In genomic region chr17:47821031-47821423, GRCh38 we compare ENCODE assay signal across 8 cellular contexts. TPM values are rescaled to one million over a fixed set of nuclear protein-coding genes. Genes with fewer than 3 reads are reported as not detected.
DNase-seq lines count a peak whose midpoint lies in the region; ATAC-seq and TF ChIP-seq lines count a peak whose summit lies in the region.

No MANE protein-coding gene starts in this region.

- H3K9me3 Mint-ChIP-seq in Calu3 (ENCODE audit: low read depth, unreplicated experiment) (no peaks in the 10 kb centered on the region), endothelial cell (ENCODE audit: unreplicated experiment) (no peaks in the 10 kb centered on the region)

- BruUV-seq in Calu3 (replicated peaks; lab: Mats Ljungman, UMichigan): TSS peak; percentile 54

- ATAC-seq in HG03354 (IDR thresholded peaks at IDR 0.05; ENCODE audit: poor library complexity, severe bottlenecking, unreplicated experiment): no peak

- H3K4me2 ChIP-seq in OCI-LY3 (ENCODE audit: low read length) (peak overlapping the region; percentile 85), osteoblast (ENCODE audit: insufficient read depth, low read length) (peak overlapping the region; percentile 95)

- H3K4me3 ChIP-seq in OCI-LY3 (ENCODE audit: low read length): peak overlapping the region; percentile 97
- H3K4me3 ChIP-seq in osteoblast (ENCODE audit: insufficient read depth, low read length): peak overlapping the region; percentile 86

- DNase-seq in Calu3 (peak; percentile 40), endothelial cell (ENCODE audit: low spot score) (no peak), osteoblast (ENCODE audit: insufficient read length, low spot score, missing footprints) (peak; percentile 79), glomerular visceral epithelial cell (ENCODE audit: extremely low spot score) (no peak), NCI-H82 (lab: John Stamatoyannopoulos, UW) (no peak)
- no peak for DNase-seq in stimulated activated CD4-positive, alpha-beta T cell treated with anti-CD3 and anti-CD28 coated beads, Interleukin-4, amount 100 ng/mL, for 24 hours

- no peak overlapping the region for H3K27ac ChIP-seq in OCI-LY3 (ENCODE audit: low read length)
- H3K27ac ChIP-seq in osteoblast (ENCODE audit: low read depth, low read length): peak overlapping the region; percentile 33

- peaks cover 20% of the 10 kb centered on the region for H3K4me1 Mint-ChIP-seq in Calu3 (ENCODE audit: low read depth, unreplicated experiment)
- H3K4me1 Mint-ChIP-seq in endothelial cell (ENCODE audit: unreplicated experiment): peaks cover 10% of the 10 kb centered on the region

- H3K27me3 Mint-ChIP-seq in Calu3 (ENCODE audit: unreplicated experiment) (no peaks in the 10 kb centered on the region), endothelial cell (ENCODE audit: unreplicated experiment) (peaks cover 4% of the 10 kb centered on the region)

- no peak overlapping the region for H2AFZ ChIP-seq in OCI-LY3 (ENCODE audit: low read depth, low read length)
- peak overlapping the region; percentile 81 for H2AFZ ChIP-seq in osteoblast (ENCODE audit: low read length)

- H3K9ac ChIP-seq in OCI-LY3 (ENCODE audit: low read length): peak overlapping the region; percentile 72

- H3K27ac Mint-ChIP-seq in Calu3 (ENCODE audit: unreplicated experiment): peak overlapping the region; percentile 89
- no peak overlapping the region for H3K27ac Mint-ChIP-seq in endothelial cell (ENCODE audit: unreplicated experiment)

- intact Hi-C loops in Calu3 (cut with micrococcal nuclease; ENCODE audit: unreplicated experiment): no loop called here

- CTCF ChIA-PET in Calu3 (lab: Charles Lee): interaction anchor here (0.5 to 1.0 kb wide), 6 partner anchors 10 to 150 kb away, joined by 3 to 6 read pairs (median 3); partner anchors contain the start of genes CDK5RAP3, LRRC46 and MRPL10

- peaks cover 18% of the 10 kb centered on the region for H3K4me1 ChIP-seq in OCI-LY3 (ENCODE audit: low read length)
- H3K4me1 ChIP-seq in osteoblast (ENCODE audit: insufficient read depth, low read length): peaks cover 20% of the 10 kb centered on the region

- H3K27me3 ChIP-seq in OCI-LY3 (ENCODE audit: low read depth, low read length): no peaks in the 10 kb centered on the region
- H3K27me3 ChIP-seq in osteoblast (ENCODE audit: insufficient read depth, low read length): no peaks in the 10 kb centered on the region

- H4K20me1 ChIP-seq in OCI-LY3 (ENCODE audit: insufficient read depth, low read length) (no peaks in the 10 kb centered on the region), osteoblast (ENCODE audit: insufficient read depth, low read length) (no peaks in the 10 kb centered on the region)

- H3K36me3 Mint-ChIP-seq in Calu3 (ENCODE audit: insufficient read depth, unreplicated experiment): peaks cover 71% of the 10 kb centered on the region
- H3K36me3 Mint-ChIP-seq in endothelial cell (ENCODE audit: low read depth, unreplicated experiment): peaks cover 22% of the 10 kb centered on the region

- no peaks in the 10 kb centered on the region for H3K79me2 ChIP-seq in OCI-LY3 (ENCODE audit: low read length)
- no peaks in the 10 kb centered on the region for H3K79me2 ChIP-seq in osteoblast (ENCODE audit: insufficient read depth, low read length)

- TF ChIP-seq CTCF in Calu3 (IDR thresholded peaks at IDR 0.05; ENCODE audit: unreplicated experiment): no peak
- TF ChIP-seq CTCF in OCI-LY3 (IDR thresholded peaks at IDR 0.05; ENCODE audit: low read depth, low read length): no peak
- no peak for TF ChIP-seq CTCF in endothelial cell (IDR thresholded peaks at IDR 0.05; ENCODE audit: unreplicated experiment)
- TF ChIP-seq CTCF in osteoblast (IDR thresholded peaks at IDR 0.05; ENCODE audit: extremely low read depth, low read depth, low read length): no peak

- H3K4me3 Mint-ChIP-seq in Calu3 (ENCODE audit: low read depth, unreplicated experiment) (peak overlapping the region; percentile 98), endothelial cell (ENCODE audit: unreplicated experiment) (peak overlapping the region; percentile 95)

- no peaks in the 10 kb centered on the region for H3K9me3 ChIP-seq in OCI-LY3 (ENCODE audit: insufficient read depth, low read length)
- no peaks in the 10 kb centered on the region for H3K9me3 ChIP-seq in osteoblast (ENCODE audit: low read depth, low read length)

- H3K36me3 ChIP-seq in OCI-LY3 (replicated peaks; ENCODE audit: low read depth, low read length): peaks cover 9% of the 10 kb centered on the region
- H3K36me3 ChIP-seq in osteoblast (ENCODE audit: insufficient read depth, low read length): peaks cover 12% of the 10 kb centered on the region

RNA-seq across cellular contexts. Expression of gene OSBPL7, which starts 0.6 kb away (rescaled TPM):
- total RNA-seq in Calu3 (2022) (58.3 and 58.4 TPM in 2 replicates), endothelial cell (ENCODE audit: unreplicated experiment) (28.0 TPM), osteoblast (8.0 and 8.3 TPM in 2 replicates)

RNA-seq across cellular contexts. Expression of gene MRPL10, which starts 10.3 kb away (rescaled TPM):
- total RNA-seq in Calu3 (2022) (70.2 and 84.1 TPM in 2 replicates), endothelial cell (ENCODE audit: unreplicated experiment) (56.3 TPM), osteoblast (32.7 and 35.8 TPM in 2 replicates)

RNA-seq across cellular contexts. Expression of gene LRRC46, which starts 10.4 kb away (rescaled TPM):
- 2.9 and 4.0 TPM in 2 replicates for total RNA-seq in Calu3 (2022)
- total RNA-seq in endothelial cell (ENCODE audit: unreplicated experiment): 1.0 TPM
- total RNA-seq in osteoblast: not detected in 2 replicates

RNA-seq across cellular contexts. Expression of gene SCRN2, which starts 20.0 kb away (rescaled TPM):
- total RNA-seq in Calu3 (2022): 34.8 and 37.0 TPM in 2 replicates
- 44.8 TPM for total RNA-seq in endothelial cell (ENCODE audit: unreplicated experiment)
- total RNA-seq in osteoblast: 41.0 and 42.7 TPM in 2 replicates

RNA-seq across cellular contexts. Expression of gene SP6, which starts 29.9 kb away (rescaled TPM):
- total RNA-seq in Calu3 (2022): 1.1 and 1.2 TPM in 2 replicates
- total RNA-seq in endothelial cell (ENCODE audit: unreplicated experiment): 30.7 TPM
- under 0.01 TPM in 2 replicates for total RNA-seq in osteoblast

Comparison
In these comparisons a context has a peak if more than half of its experiments do, and no peak if none do; other contexts are left out.
1. DNase-seq: peak in Calu3 (single experiment) and osteoblast (single experiment); none in endothelial cell (single experiment), glomerular visceral epithelial cell (single experiment), NCI-H82 (single experiment) and stimulated activated CD4-positive, alpha-beta T cell treated with anti-CD3 and anti-CD28 coated beads, Interleukin-4, amount 100 ng/mL, for 24 hours (single experiment).